In the genomic region with DNA sequence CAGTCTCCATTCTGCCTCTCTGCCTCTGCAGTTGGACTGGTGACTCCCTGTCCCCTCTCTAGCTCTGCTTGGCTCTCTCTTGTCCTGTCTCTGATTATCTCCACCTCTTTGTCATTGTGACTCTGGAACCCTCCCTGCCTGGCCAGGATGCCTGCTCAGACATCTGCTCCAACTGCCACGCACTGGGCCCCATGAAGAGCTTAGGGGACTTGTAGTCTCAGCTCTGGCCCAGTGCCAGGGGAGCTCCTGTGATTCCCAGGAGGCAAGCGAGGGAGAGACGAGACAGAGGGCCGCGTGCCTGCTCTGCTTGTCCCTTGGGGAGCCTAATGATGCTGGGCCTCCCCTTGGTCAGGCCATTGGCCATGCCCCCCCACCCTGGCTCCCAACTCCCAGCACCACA, we compare ENCODE assay signal across 1 cellular context.
TF ChIP-seq lines count a peak whose summit lies in the region.

No MANE protein-coding gene starts in this region.

TF ChIP-seq in IMR-90, 13 proteins besides CTCF, POLR2A, EP300 and RAD21:
- TF ChIP-seq, protein P1, sequence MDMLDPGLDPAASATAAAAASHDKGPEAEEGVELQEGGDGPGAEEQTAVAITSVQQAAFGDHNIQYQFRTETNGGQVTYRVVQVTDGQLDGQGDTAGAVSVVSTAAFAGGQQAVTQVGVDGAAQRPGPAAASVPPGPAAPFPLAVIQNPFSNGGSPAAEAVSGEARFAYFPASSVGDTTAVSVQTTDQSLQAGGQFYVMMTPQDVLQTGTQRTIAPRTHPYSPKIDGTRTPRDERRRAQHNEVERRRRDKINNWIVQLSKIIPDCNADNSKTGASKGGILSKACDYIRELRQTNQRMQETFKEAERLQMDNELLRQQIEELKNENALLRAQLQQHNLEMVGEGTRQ (IDR thresholded peaks at IDR 0.05; ENCODE audit: low read depth, low read length) = no peak
- TF ChIP-seq BHLHE40 (IDR thresholded peaks at IDR 0.05; ENCODE audit: low read depth, low read length) = no peak
- TF ChIP-seq CHD1 (IDR thresholded peaks at IDR 0.05; ENCODE audit: low read depth, low read length) = no peak
- no peak for TF ChIP-seq SMC3 (IDR thresholded peaks at IDR 0.05; ENCODE audit: low read depth, low read length)
- TF ChIP-seq MAFK (IDR thresholded peaks at IDR 0.05; ENCODE audit: low read depth, low read length) = no peak
- no peak for TF ChIP-seq CEBPB (IDR thresholded peaks at IDR 0.05; ENCODE audit: low read depth, low read length)
- TF ChIP-seq RFX5 (IDR thresholded peaks at IDR 0.05; ENCODE audit: low read depth, low read length) = no peak
- TF ChIP-seq FOS (IDR thresholded peaks at IDR 0.05; ENCODE audit: low read depth, low read length) = no peak
- no peak for TF ChIP-seq MXI1 (IDR thresholded peaks at IDR 0.05; ENCODE audit: borderline replicate concordance, low read depth, low read length)
- TF ChIP-seq NFE2L2 (IDR thresholded peaks at IDR 0.05; ENCODE audit: low read depth, low read length) = no peak
- no peak for TF ChIP-seq MAZ (IDR thresholded peaks at IDR 0.05; ENCODE audit: borderline replicate concordance, low read depth, low read length)
- TF ChIP-seq, protein P2, sequence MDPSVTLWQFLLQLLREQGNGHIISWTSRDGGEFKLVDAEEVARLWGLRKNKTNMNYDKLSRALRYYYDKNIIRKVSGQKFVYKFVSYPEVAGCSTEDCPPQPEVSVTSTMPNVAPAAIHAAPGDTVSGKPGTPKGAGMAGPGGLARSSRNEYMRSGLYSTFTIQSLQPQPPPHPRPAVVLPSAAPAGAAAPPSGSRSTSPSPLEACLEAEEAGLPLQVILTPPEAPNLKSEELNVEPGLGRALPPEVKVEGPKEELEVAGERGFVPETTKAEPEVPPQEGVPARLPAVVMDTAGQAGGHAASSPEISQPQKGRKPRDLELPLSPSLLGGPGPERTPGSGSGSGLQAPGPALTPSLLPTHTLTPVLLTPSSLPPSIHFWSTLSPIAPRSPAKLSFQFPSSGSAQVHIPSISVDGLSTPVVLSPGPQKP (IDR thresholded peaks at IDR 0.05; ENCODE audit: borderline replicate concordance, low read depth, low read length) = no peak
- no peak for TF ChIP-seq RCOR1 (IDR thresholded peaks at IDR 0.05; ENCODE audit: insufficient replicate concordance, low read length)
